In genomic region chr9:20309209-20309608, GRCh38 we compare ENCODE assay signal across 18 cellular contexts.
"Had no signal": no experiment of that assay in that cellular context is flagged by ENCODE, and none has a peak within 500 bp of the region (broad histone marks: within the 10 kb centered on the region; RNA-seq: fewer than 3 reads in every experiment).

No MANE protein-coding gene starts in this region.

- H3K4me1 ChIP-seq: heart left ventricle, psoas muscle, right lobe of liver had no signal

- H3K9me3 ChIP-seq: heart left ventricle, psoas muscle, right lobe of liver, stomach had no signal

- H3K4me3 ChIP-seq: coronary artery, heart left ventricle, psoas muscle, right lobe of liver, stomach had no signal

- DNase-seq: effector CD4-positive, alpha-beta T cell; heart left ventricle; hypothalamus; kidney glomerular epithelial cell; mammary epithelial cell; occipital lobe; psoas muscle; retina; right lobe of liver; stimulated activated CD4-positive, alpha-beta T cell treated with anti-CD3 and anti-CD28 coated beads, Interleukin-2, amount 100 ng/mL, for 24 hours; stimulated activated CD4-positive, alpha-beta T cell treated with anti-CD3 and anti-CD28 coated beads, Interleukin-4, amount 100 ng/mL, for 4 hours; stimulated activated naive CD4-positive, alpha-beta T cell; stomach; substantia nigra; trophoblast cell had no signal

- H3K27ac Mint-ChIP-seq: mesothelial cell of epicardium; natural killer cell treated with Interleukin-12 subunit alpha and Interleukin-12 subunit beta and Interleukin-15 and Interleukin-18, amount 100 ng/mL, for 72 hours had no signal

- H3K36me3 ChIP-seq: heart left ventricle, right lobe of liver, stomach had no signal

- H3K9me3 Mint-ChIP-seq: mesothelial cell of epicardium; natural killer cell treated with Interleukin-12 subunit alpha and Interleukin-12 subunit beta and Interleukin-15 and Interleukin-18, amount 100 ng/mL, for 72 hours had no signal

- H3K27me3 ChIP-seq: right lobe of liver had no signal

- H3K27ac ChIP-seq: coronary artery, heart left ventricle, psoas muscle, right lobe of liver, stomach had no signal

- H3K36me3 Mint-ChIP-seq: mesothelial cell of epicardium; natural killer cell treated with Interleukin-12 subunit alpha and Interleukin-12 subunit beta and Interleukin-15 and Interleukin-18, amount 100 ng/mL, for 72 hours had no signal

- H3K4me3 Mint-ChIP-seq: mesothelial cell of epicardium; natural killer cell treated with Interleukin-12 subunit alpha and Interleukin-12 subunit beta and Interleukin-15 and Interleukin-18, amount 100 ng/mL, for 72 hours had no signal
